13 cellular contexts compared by ENCODE assay signal in genomic region chr20:1357921-1358671, GRCh38. TPM values are rescaled to one million over a fixed set of nuclear protein-coding genes. Genes with fewer than 3 reads are reported as not detected.
DNase-seq lines count a peak whose midpoint lies in the region; ATAC-seq and TF ChIP-seq lines count a peak whose summit lies in the region.
"Had no signal": no experiment of that assay in that cellular context is flagged by ENCODE, and none has a peak within 500 bp of the region (broad histone marks: within the 10 kb centered on the region; RNA-seq: fewer than 3 reads in every experiment).

No MANE protein-coding gene starts in this region.

- H3K9me3 ChIP-seq in body of pancreas, result no peaks in the 10 kb centered on the region
- H3K9me3 ChIP-seq: suprapubic skin had no signal

- TF ChIP-seq CTCF in choroid plexus epithelial cell (conservative IDR thresholded peaks at IDR 0.05; ENCODE audit: low read depth, low read length) (no peak), body of pancreas (IDR thresholded peaks at IDR 0.05) (no peak)

- H3K4me3 ChIP-seq in choroid plexus epithelial cell (ENCODE audit: low read depth, low read length) (no peak overlapping the region), body of pancreas (no peak overlapping the region)
- H3K4me3 ChIP-seq: suprapubic skin had no signal

- no peaks in the 10 kb centered on the region for H3K4me1 ChIP-seq in body of pancreas
- H3K4me1 ChIP-seq: foreskin keratinocyte, suprapubic skin had no signal

- intact Hi-C loops in body of pancreas (cut with DNase I), result no loop called here

- DNase-seq in activated CD8-positive, alpha-beta memory T cell treated with anti-CD3 and anti-CD28 coated beads for 24 hours, result peak; percentile 71
- no peak for DNase-seq in activated CD8-positive, alpha-beta memory T cell treated with anti-CD3 and anti-CD28 coated beads, Interleukin-2, amount 50 U/mL, for 4 hours
- peak; percentile 38 for DNase-seq in activated CD4-positive, CD25-positive, alpha-beta regulatory T cell treated with anti-CD3 and anti-CD28 coated beads, Interleukin-2, amount 50 U/mL, for 72 hours
- DNase-seq in choroid plexus epithelial cell (ENCODE audit: low read depth) (peak; percentile 76), body of pancreas (no peak), H4 (ENCODE audit: low spot score) (no peak), left lobe of liver (ENCODE audit: low spot score) (no peak)
- DNase-seq in stimulated activated CD8-positive, alpha-beta memory T cell treated with anti-CD3 and anti-CD28 coated beads, Interleukin-4, amount 100 ng/mL, for 48 hours, result peak; percentile 55
- DNase-seq: DMS79 treated with DMSO at 0.1 percent for 48 hours, foreskin keratinocyte, NCI-H1105, NCI-H69 had no signal

- 91 to 95% methylated on average over 9 of the region's 9 CpGs for WGBS in body of pancreas, 2 donors

- no peak for TF ChIP-seq POLR2A in body of pancreas (IDR thresholded peaks at IDR 0.05)

- ATAC-seq in body of pancreas (no peak), left lobe of liver (no peak)
- ATAC-seq: foreskin keratinocyte had no signal

- H3K27ac ChIP-seq in body of pancreas, result no peak overlapping the region
- H3K27ac ChIP-seq: foreskin keratinocyte, suprapubic skin had no signal

- H3K36me3 ChIP-seq in body of pancreas (replicated peaks in 1 of 2; ENCODE audit: insufficient read depth in 1 of 2, low read depth in 2 of 2), result peaks cover 0 to 3% of the 10 kb centered on the region in 2 donors

- H3K27me3 ChIP-seq in body of pancreas, result no peaks in the 10 kb centered on the region
- H3K27me3 ChIP-seq: foreskin keratinocyte, suprapubic skin had no signal

RNA-seq across cellular contexts. Expression of gene SDCBP2, which starts 29.2 kb away (rescaled TPM):
- total RNA-seq in body of pancreas, result 10 to 100 TPM; 14.8 to 20.0 TPM
- 0.29 and 0.56 TPM in 2 replicates for total RNA-seq in H4 (2014; rRNA removed; shearing (Covaris generic))
- total RNA-seq in left lobe of liver, result 6.4 TPM

RNA-seq across cellular contexts. Expression of gene FKBP1A, which starts 34.8 kb away (rescaled TPM):
- 10 to 100 TPM; 47.5 to 57.7 TPM for total RNA-seq in body of pancreas
- total RNA-seq in H4 (2014; rRNA removed; shearing (Covaris generic)), result 124 and 134 TPM in 2 replicates
- total RNA-seq in left lobe of liver, result 61.5 TPM

Comparison
In these comparisons a context has a peak if more than half of its experiments do, and no peak if none do; other contexts are left out.
1. DNase-seq: peak in activated CD8-positive, alpha-beta memory T cell treated with anti-CD3 and anti-CD28 coated beads for 24 hours (single experiment), activated CD4-positive, CD25-positive, alpha-beta regulatory T cell treated with anti-CD3 and anti-CD28 coated beads, Interleukin-2, amount 50 U/mL, for 72 hours (single experiment), choroid plexus epithelial cell (single experiment) and stimulated activated CD8-positive, alpha-beta memory T cell treated with anti-CD3 and anti-CD28 coated beads, Interleukin-4, amount 100 ng/mL, for 48 hours (single experiment); none in activated CD8-positive, alpha-beta memory T cell treated with anti-CD3 and anti-CD28 coated beads, Interleukin-2, amount 50 U/mL, for 4 hours (single experiment), body of pancreas (0 of 4), H4 (single experiment) and left lobe of liver (single experiment).